ENCODE assay signal across 8 cellular contexts in genomic region chr17:38853292-38854219, GRCh38. TPM values are rescaled to one million over a fixed set of nuclear protein-coding genes. Genes with fewer than 3 reads are reported as not detected.
DNase-seq lines count a peak whose midpoint lies in the region; ATAC-seq, FAIRE-seq and TF ChIP-seq lines count a peak whose summit lies in the region.

TSS of gene RPL23 (minus strand) at chr17:38853721. CDS start at chr17:38853710, 11 bp downstream.

- intact Hi-C loops in T-helper 2 cell treated with Interferon-gamma antibody and Interleukin-4, amounts not matched to agents 100 ng/mL and 5 ng/mL, for 36 hours (cut with micrococcal nuclease) = loop anchor here (1.0 to 10.0 kb wide), 5 partner anchors 16 to 201 kb away; partner anchors contain the start of gene CWC25
- intact Hi-C loops in left ventricle myocardium superior (cut with micrococcal nuclease) = no loop called here

- ATAC-seq in HG02885 (IDR thresholded peaks at IDR 0.05; ENCODE audit: poor library complexity, unreplicated experiment) (peak; percentile 87), left ventricle myocardium superior (peak; percentile 98)

- in situ Hi-C loops in GM13977 (cut with MboI; ENCODE audit: low pct_unique_long_range_greater_than_20kb, low sequenced_read_pairs, unreplicated experiment) = no loop called here

- no peak for FAIRE-seq in urothelium cell line (lab: Jason Lieb, UNC)

- TF ChIP-seq CTCF in GM13977 (IDR thresholded peaks at IDR 0.05; ENCODE audit: extremely low read depth, insufficient read depth, missing control alignments) = no peak

- peak within 1 kb of the TSS; percentile 90 for H3K27ac ChIP-seq in angular gyrus (ENCODE audit: low read depth, low read length)

- peak; percentile 92 for DNase-seq in GM13977 (ENCODE audit: low spot score)
- peak; percentile 95 for DNase-seq in NCI-H1930 (lab: John Stamatoyannopoulos, UW)
- peak; percentile 95 for DNase-seq in left ventricle myocardium superior
- peak; percentile 89 for DNase-seq in pulmonary artery endothelial cell (ENCODE audit: low read depth, low spot score)
- peak; percentile 93 for DNase-seq in urothelium cell line (ENCODE audit: low spot score)

RNA-seq across cellular contexts. Expression of gene RPL23, which starts in this region (rescaled TPM):
- 1,220 and 1,230 TPM in 2 replicates for total RNA-seq in T-helper 2 cell treated with Interferon-gamma antibody and Interleukin-4, amounts not matched to agents 100 ng/mL and 5 ng/mL, for 36 hours
- 799 TPM for total RNA-seq in left ventricle myocardium superior
- total RNA-seq in pulmonary artery endothelial cell = 1,269 and 1,824 TPM in 2 replicates

Comparison
In these comparisons a context has a peak if more than half of its experiments do, and no peak if none do; other contexts are left out.
1. Peak in every context shown above with its lines: DNase-seq, ATAC-seq and H3K27ac ChIP-seq.